In the genomic region with DNA sequence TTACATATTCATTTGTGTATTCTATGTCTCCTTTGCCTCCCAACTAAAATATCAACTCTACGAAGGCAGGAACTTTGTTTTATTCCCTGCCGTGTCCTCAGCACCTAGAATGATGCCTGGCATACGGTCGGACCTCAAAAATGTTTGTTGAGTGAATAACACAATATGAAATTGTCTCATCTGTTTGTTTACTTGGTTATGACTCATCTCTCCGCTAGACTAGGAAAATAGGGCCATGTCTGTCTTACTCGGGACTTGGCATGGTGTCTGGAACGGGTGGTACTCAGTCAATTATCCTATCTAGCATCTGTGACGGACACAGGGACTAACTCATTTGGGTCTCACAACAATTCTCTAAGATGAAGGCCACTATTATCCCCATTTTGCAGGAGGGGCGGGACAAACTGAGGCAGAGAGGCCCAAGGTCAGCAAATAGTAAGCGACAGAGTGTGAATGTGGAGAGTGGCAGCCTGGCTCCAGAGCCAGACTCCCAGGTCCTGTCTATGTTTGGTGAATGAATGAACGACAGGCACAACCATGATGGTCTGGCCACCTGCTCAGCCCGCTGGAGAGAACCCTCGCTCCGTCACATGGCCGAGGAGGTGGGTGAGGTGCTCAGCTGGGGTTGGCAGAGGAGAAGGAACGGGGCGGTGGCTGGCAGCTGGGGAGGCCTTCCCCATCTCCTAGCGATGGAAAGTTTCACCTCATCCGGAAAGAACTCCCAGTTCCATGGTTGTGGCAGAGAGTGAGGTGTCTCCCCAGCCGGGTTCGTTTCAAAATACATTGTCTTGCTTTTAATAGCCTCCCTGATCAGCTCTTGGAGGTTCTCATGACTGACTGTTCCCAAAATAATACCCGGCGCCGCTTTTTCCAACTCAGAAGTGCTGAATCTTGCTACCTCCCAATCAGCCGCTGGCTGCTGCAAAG, we compare ENCODE assay signal across 18 cellular contexts. TPM values are rescaled to one million over a fixed set of nuclear protein-coding genes. Genes with fewer than 3 reads are reported as not detected.
DNase-seq lines count a peak whose midpoint lies in the region; ATAC-seq, FAIRE-seq and TF ChIP-seq lines count a peak whose summit lies in the region.
"Had no signal": no experiment of that assay in that cellular context is flagged by ENCODE, and none has a peak within 500 bp of the region (broad histone marks: within the 10 kb centered on the region; RNA-seq: fewer than 3 reads in every experiment).

No MANE protein-coding gene starts in this region.

- DNase-seq in EH (ENCODE audit: low read depth) (peak; percentile 44), SHP77 (lab: John Stamatoyannopoulos, UW) (peak; percentile 17 to 24), Right ventricle myocardium superior (no peak), psoas muscle (peak; percentile 30 to 81), NCI-H128 (lab: John Stamatoyannopoulos, UW; ENCODE audit: unreplicated experiment) (no peak), frontal cortex (ENCODE audit: low spot score in 2 of 2) (no peak), DMS153 (lab: John Stamatoyannopoulos, UW) (no peak)
- DNase-seq in activated T-helper 2 cell treated with anti-CD3 and anti-CD28 coated beads, Interferon-gamma antibody, Interleukin-2, Interleukin-4, amounts not matched to agents 10 μg/mL and 5 μg/mL and 100 μg/mL, durations not matched to agents 14 hours and 24 hours and 36 hours (ENCODE audit: low spot score): no peak
- DNase-seq: DMS79 treated with DMSO at 0.1 percent for 48 hours; erythroblast; mesendoderm; ovary; stimulated activated CD4-positive, alpha-beta T cell treated with anti-CD3 and anti-CD28 coated beads, Interleukin-1b, Interleukin-23, amount 100 ng/mL, for 48 hours; SW 1271 had no signal

- H3K4me1 Mint-ChIP-seq in activated T-helper 2 cell treated with anti-CD3 and anti-CD28 coated beads, Interferon-gamma antibody, Interleukin-2, Interleukin-4, amounts not matched to agents 10 μg/mL and 5 μg/mL and 100 μg/mL, durations not matched to agents 14 hours and 24 hours and 36 hours (ENCODE audit: low read depth): no peaks in the 10 kb centered on the region
- H3K4me1 Mint-ChIP-seq: activated naive CD4-positive, alpha-beta T cell treated with anti-CD3 and anti-CD28 coated beads, Interleukin-2, amount 50 U/mL, for 24 hours; B cell had no signal

- no peaks in the 10 kb centered on the region for H3K9me3 ChIP-seq in psoas muscle

- ATAC-seq in Right ventricle myocardium superior (ENCODE audit: poor library complexity) (peak; percentile 88), psoas muscle (peak; percentile 79 to 94 (median 86))
- ATAC-seq: GM12878 had no signal

- peaks cover 18% of the 10 kb centered on the region for H3K9me3 Mint-ChIP-seq in activated T-helper 2 cell treated with anti-CD3 and anti-CD28 coated beads, Interferon-gamma antibody, Interleukin-2, Interleukin-4, amounts not matched to agents 10 μg/mL and 5 μg/mL and 100 μg/mL, durations not matched to agents 14 hours and 24 hours and 36 hours
- H3K9me3 Mint-ChIP-seq: activated naive CD4-positive, alpha-beta T cell treated with anti-CD3 and anti-CD28 coated beads, Interleukin-2, amount 50 U/mL, for 24 hours had no signal

- H3K4me3 Mint-ChIP-seq in activated T-helper 2 cell treated with anti-CD3 and anti-CD28 coated beads, Interferon-gamma antibody, Interleukin-2, Interleukin-4, amounts not matched to agents 10 μg/mL and 5 μg/mL and 100 μg/mL, durations not matched to agents 14 hours and 24 hours and 36 hours (ENCODE audit: low read depth): no peak overlapping the region
- H3K4me3 Mint-ChIP-seq: activated naive CD4-positive, alpha-beta T cell treated with anti-CD3 and anti-CD28 coated beads, Interleukin-2, amount 50 U/mL, for 24 hours; B cell had no signal

- no peaks in the 10 kb centered on the region for H3K36me3 ChIP-seq in psoas muscle (ENCODE audit: insufficient read depth in 1 of 2, low read depth in 1 of 2)
- H3K36me3 ChIP-seq: ovary had no signal

- no peaks in the 10 kb centered on the region for H3K27me3 ChIP-seq in psoas muscle (ENCODE audit: insufficient read depth in 3 of 3, low read length in 2 of 3)
- H3K27me3 ChIP-seq: ovary had no signal

- H3K4me1 ChIP-seq in psoas muscle: peaks cover 9% of the 10 kb centered on the region

- intact Hi-C loops in Right ventricle myocardium superior (cut with DNase I): loop anchor here (10.0 kb wide), 1 partner anchor 115 kb away; no protein-coding TSS in a partner anchor
- intact Hi-C loops in psoas muscle (cut with DNase I): no loop called here
- intact Hi-C loops in activated T-helper 2 cell treated with anti-CD3 and anti-CD28 coated beads, Interferon-gamma antibody, Interleukin-2, Interleukin-4, amounts not matched to agents 10 μg/mL and 5 μg/mL and 100 μg/mL, durations not matched to agents 14 hours and 24 hours and 36 hours (cut with micrococcal nuclease): no loop called here

- no peaks in the 10 kb centered on the region for H3K36me3 Mint-ChIP-seq in activated T-helper 2 cell treated with anti-CD3 and anti-CD28 coated beads, Interferon-gamma antibody, Interleukin-2, Interleukin-4, amounts not matched to agents 10 μg/mL and 5 μg/mL and 100 μg/mL, durations not matched to agents 14 hours and 24 hours and 36 hours (ENCODE audit: low read depth)

- no peak for FAIRE-seq in frontal cortex (lab: Jason Lieb, UNC)
- FAIRE-seq: GM12878, H1 had no signal

- 28 to 35% (median 30%) methylated on average over 25 of the region's 25 CpGs for WGBS in psoas muscle, 3 donors

- H3K27me3 Mint-ChIP-seq in activated T-helper 2 cell treated with anti-CD3 and anti-CD28 coated beads, Interferon-gamma antibody, Interleukin-2, Interleukin-4, amounts not matched to agents 10 μg/mL and 5 μg/mL and 100 μg/mL, durations not matched to agents 14 hours and 24 hours and 36 hours (ENCODE audit: low read depth): peaks cover 25% of the 10 kb centered on the region
- H3K27me3 Mint-ChIP-seq: activated naive CD4-positive, alpha-beta T cell treated with anti-CD3 and anti-CD28 coated beads, Interleukin-2, amount 50 U/mL, for 24 hours had no signal

- H3K27ac Mint-ChIP-seq in activated T-helper 2 cell treated with anti-CD3 and anti-CD28 coated beads, Interferon-gamma antibody, Interleukin-2, Interleukin-4, amounts not matched to agents 10 μg/mL and 5 μg/mL and 100 μg/mL, durations not matched to agents 14 hours and 24 hours and 36 hours: no peak overlapping the region
- H3K27ac Mint-ChIP-seq: activated naive CD4-positive, alpha-beta T cell treated with anti-CD3 and anti-CD28 coated beads, Interleukin-2, amount 50 U/mL, for 24 hours; B cell had no signal

- peak overlapping the region; percentile 49 for H3K4me3 ChIP-seq in psoas muscle
- H3K4me3 ChIP-seq: GM12878, ovary had no signal

- TF ChIP-seq CTCF in psoas muscle (IDR thresholded peaks at IDR 0.05): no peak

- peak overlapping the region; percentile 77 for H3K27ac ChIP-seq in psoas muscle
- H3K27ac ChIP-seq: ovary had no signal

RNA-seq across cellular contexts. Expression of a gene that starts 27.6 kb away (rescaled TPM):
- total RNA-seq in Right ventricle myocardium superior (2.0 TPM), psoas muscle (1 to 10 TPM in 3 of 4 donors, under 1 TPM in 1; 0.64 to 3.1 (median 2.1) TPM), frontal cortex (0.41 TPM)
- under 1 TPM; 0.18 to 0.64 (median 0.48) TPM for polyA plus RNA-seq in psoas muscle
- total RNA-seq in activated T-helper 2 cell treated with anti-CD3 and anti-CD28 coated beads, Interferon-gamma antibody, Interleukin-2, Interleukin-4, amounts not matched to agents 10 μg/mL and 5 μg/mL and 100 μg/mL, durations not matched to agents 14 hours and 24 hours and 36 hours: 67.1 and 68.0 TPM in 2 replicates

Comparison
In these comparisons a context has a peak if more than half of its experiments do, and no peak if none do; other contexts are left out.
1. DNase-seq: peak in EH (single experiment), SHP77 (2 of 2) and psoas muscle (2 of 2); none in Right ventricle myocardium superior (single experiment), NCI-H128 (single experiment), activated T-helper 2 cell treated with anti-CD3 and anti-CD28 coated beads, Interferon-gamma antibody, Interleukin-2, Interleukin-4, amounts not matched to agents 10 μg/mL and 5 μg/mL and 100 μg/mL, durations not matched to agents 14 hours and 24 hours and 36 hours (single experiment), frontal cortex (0 of 2) and DMS153 (single experiment).
2. RNA of a gene that starts 27.6 kb away (total RNA-seq): 67.1 to 68.0 TPM in activated T-helper 2 cell treated with anti-CD3 and anti-CD28 coated beads, Interferon-gamma antibody, Interleukin-2, Interleukin-4, amounts not matched to agents 10 μg/mL and 5 μg/mL and 100 μg/mL, durations not matched to agents 14 hours and 24 hours and 36 hours; 0.64 to 3.1 TPM in psoas muscle, 2.0 TPM in Right ventricle myocardium superior (single experiment) and 0.41 TPM in frontal cortex (single experiment); every median in the first group is over 10 times any median in the second.